In the genomic region with DNA sequence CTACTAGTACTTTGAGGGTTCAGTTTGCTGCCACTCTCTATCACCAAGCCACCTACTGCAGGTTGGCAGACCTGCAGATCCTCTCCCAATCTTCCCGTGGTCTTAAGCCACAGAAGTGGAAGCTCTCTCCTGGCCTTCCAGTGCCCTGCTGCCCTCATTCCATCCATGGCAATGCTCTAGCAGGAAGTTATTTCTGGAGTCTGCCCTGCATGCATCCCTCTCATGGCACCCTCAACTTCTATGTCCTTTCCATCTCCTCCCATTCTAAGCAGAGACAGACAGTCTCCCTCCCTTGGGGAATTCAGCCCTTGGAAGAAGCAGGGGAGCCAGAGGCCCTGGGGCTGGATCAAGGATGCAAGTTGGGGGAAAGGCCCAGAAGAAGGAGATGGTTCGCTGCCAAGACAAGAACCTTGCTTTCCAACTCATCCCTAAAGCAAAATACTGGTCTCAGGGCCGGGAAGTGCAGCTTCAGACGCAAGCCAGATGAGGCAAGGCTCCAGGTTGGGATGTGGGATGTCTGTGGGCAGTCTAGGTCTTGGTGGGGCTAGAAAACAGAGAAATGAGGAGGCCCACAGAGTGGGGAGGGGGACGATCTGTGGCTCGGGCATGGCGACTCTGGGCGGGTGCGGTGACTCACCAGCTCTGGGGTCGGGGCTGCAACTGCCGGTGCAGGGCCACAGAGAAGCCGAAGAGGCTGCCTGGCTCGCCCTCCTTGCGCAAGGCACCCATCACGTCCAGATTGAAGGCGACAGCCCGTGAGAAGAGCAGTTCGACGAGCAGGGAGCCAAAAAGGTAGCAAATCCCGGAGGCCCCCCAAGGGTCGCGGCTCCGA, we compare ENCODE assay signal across 6 cellular contexts. TPM values are rescaled to one million over a fixed set of nuclear protein-coding genes. Genes with fewer than 3 reads are reported as not detected.
DNase-seq lines count a peak whose midpoint lies in the region; TF ChIP-seq lines count a peak whose summit lies in the region.

No MANE protein-coding gene starts in this region.

- peak; percentile 70 for DNase-seq in SIG-M5 treated with dmso at 0.1 percent for 504 hours (lab: John Stamatoyannopoulos, UW; ENCODE audit: unreplicated experiment)
- DNase-seq in SIG-M5 (lab: John Stamatoyannopoulos, UW), result no peak
- DNase-seq in fibroblast of lung (ENCODE audit: low read depth in 2 of 2), result no peak
- peak; percentile 14 for DNase-seq in spleen
- no peak for DNase-seq in mucosa of gallbladder (ENCODE audit: low spot score)
- no peak for DNase-seq in GM10266 (ENCODE audit: extremely low spot score)

- H3K4me2 ChIP-seq in fibroblast of lung (ENCODE audit: extremely low read depth, insufficient read depth, low read length), result peak overlapping the region; percentile 79

- 12 to 20% (median 14%) methylated on average over 15 to 23 of the region's 23 CpGs for WGBS in spleen, 5 donors

- TF ChIP-seq POLR2A in spleen (IDR thresholded peaks at IDR 0.05), result no peak

- no peaks in the 10 kb centered on the region for H4K20me1 ChIP-seq in fibroblast of lung (ENCODE audit: control insufficient read depth, extremely low read depth, insufficient read depth, low read length)

- peak overlapping the region; percentile 52 for H2AFZ ChIP-seq in fibroblast of lung (ENCODE audit: low read length)

- H3K9ac ChIP-seq in fibroblast of lung (ENCODE audit: insufficient read depth, low read length), result peak overlapping the region; percentile 59

- H3K4me1 ChIP-seq in fibroblast of lung (ENCODE audit: control insufficient read depth, extremely low read depth, insufficient read depth, low read length) (peaks cover 23% of the 10 kb centered on the region), spleen (peaks cover 12 to 63% (median 28%) of the 10 kb centered on the region in 6 donors)

- no peaks in the 10 kb centered on the region for H3K27me3 ChIP-seq in fibroblast of lung (ENCODE audit: control insufficient read depth, insufficient read depth, low read length)
- H3K27me3 ChIP-seq in spleen (replicated peaks in 1 of 7), result peaks cover 0 to 28% (median 0%) of the 10 kb centered on the region in 7 donors

- H3K4me3 ChIP-seq in fibroblast of lung (replicated peaks in 1 of 4; ENCODE audit: control extremely low read depth in 1 of 4, insufficient read depth in 1 of 4, low read depth in 3 of 4, low read length in 4 of 4) (peak overlapping the region; percentile 55 to 70 (median 65)), spleen (peak overlapping the region; percentile 51 to 90 (median 62))

- intact Hi-C loops in spleen (cut with DNase I; ENCODE audit: low total_unique reads), result no loop called here

- no peaks in the 10 kb centered on the region for H3K9me3 ChIP-seq in fibroblast of lung (ENCODE audit: control insufficient read depth, insufficient read depth, low read depth, low read length)
- H3K9me3 ChIP-seq in spleen, result no peaks in the 10 kb centered on the region

- H3K36me3 ChIP-seq in fibroblast of lung (ENCODE audit: control insufficient read depth, insufficient read depth, low read length) (no peaks in the 10 kb centered on the region), spleen (no peaks in the 10 kb centered on the region)

- TF ChIP-seq CTCF in fibroblast of lung (conservative IDR thresholded peaks at IDR 0.05 in 1 of 2, IDR thresholded peaks at IDR 0.05 in 1 of 2; ENCODE audit: low read depth in 1 of 2, low read length in 2 of 2), result no peak
- no peak for TF ChIP-seq CTCF in spleen (IDR thresholded peaks at IDR 0.05 in 8 of 11, conservative IDR thresholded peaks at IDR 0.05 in 3 of 11)
- no peak for TF ChIP-seq CTCF in GM10266 (IDR thresholded peaks at IDR 0.05; ENCODE audit: control insufficient read depth, insufficient read depth, low read depth, missing control alignments)

- H3K79me2 ChIP-seq in fibroblast of lung (ENCODE audit: control insufficient read depth, insufficient read depth, low read length), result peaks cover 28% of the 10 kb centered on the region

- H3K27ac ChIP-seq in fibroblast of lung (ENCODE audit: insufficient read depth, low read length) (peak overlapping the region; percentile 49), spleen (peak overlapping the region in 3 of 8 donors; percentile 16 to 56 (median 48))

RNA-seq across cellular contexts. Expression of a gene that starts 0.6 kb away (rescaled TPM):
- total RNA-seq in fibroblast of lung, result 40.3 and 130 TPM in 2 replicates
- polyA plus RNA-seq in fibroblast of lung, result 42.7 and 46.4 TPM in 2 replicates
- 69.4 and 83.1 TPM in 2 replicates for polyA plus RNA-seq in fibroblast of lung (2012)
- 129 and 132 TPM in 2 replicates for polyA minus RNA-seq in fibroblast of lung (ENCODE audit: low replicate concordance)
- total RNA-seq in spleen, result 10 to 100 TPM; 13.8 to 93.2 (median 24.7) TPM
- polyA plus RNA-seq in spleen, result 10 to 100 TPM in 1 of 3 donors, 1 to 10 TPM in 2; 4.4 to 18.0 (median 8.6) TPM
- total RNA-seq in mucosa of gallbladder, result 152 TPM

RNA-seq across cellular contexts. Expression of a gene that starts 8.8 kb away (rescaled TPM):
- total RNA-seq in fibroblast of lung (90.9 and 103 TPM in 2 replicates), spleen (100 to 1,000 TPM; 113 to 228 (median 141) TPM), mucosa of gallbladder (158 TPM)
- polyA plus RNA-seq in fibroblast of lung (163 and 240 TPM in 2 replicates), spleen (100 to 1,000 TPM; 278 to 304 (median 282) TPM)
- polyA plus RNA-seq in fibroblast of lung (2012), result 197 and 272 TPM in 2 replicates
- polyA minus RNA-seq in fibroblast of lung (ENCODE audit: low replicate concordance), result 56.6 and 74.8 TPM in 2 replicates

RNA-seq across cellular contexts. Expression of a gene that starts 13.1 kb away (rescaled TPM):
- total RNA-seq in fibroblast of lung, result 12.1 and 49.2 TPM in 2 replicates
- polyA plus RNA-seq in fibroblast of lung, result 11.1 and 16.7 TPM in 2 replicates
- 12.2 and 18.0 TPM in 2 replicates for polyA plus RNA-seq in fibroblast of lung (2012)
- polyA minus RNA-seq in fibroblast of lung (ENCODE audit: low replicate concordance), result 5.8 and 17.1 TPM in 2 replicates
- 10 to 100 TPM in 5 of 7 donors, 1 to 10 TPM in 2; 7.4 to 17.4 (median 15.5) TPM for total RNA-seq in spleen
- 10 to 100 TPM in 1 of 3 donors, 1 to 10 TPM in 2; 4.7 to 12.1 (median 9.9) TPM for polyA plus RNA-seq in spleen
- 43.0 TPM for total RNA-seq in mucosa of gallbladder

RNA-seq across cellular contexts. Expression of a gene that starts 21.8 kb away (rescaled TPM):
- total RNA-seq in fibroblast of lung (3,001 and 3,424 TPM in 2 replicates), spleen (100 to 1,000 TPM; 440 to 750 (median 627) TPM), mucosa of gallbladder (1,148 TPM)
- polyA plus RNA-seq in fibroblast of lung (2,890 and 3,456 TPM in 2 replicates), spleen (100 to 1,000 TPM; 395 to 693 (median 509) TPM)
- polyA plus RNA-seq in fibroblast of lung (2012), result 2,634 and 2,984 TPM in 2 replicates
- polyA minus RNA-seq in fibroblast of lung (ENCODE audit: low replicate concordance), result 405 and 549 TPM in 2 replicates

RNA-seq across cellular contexts. Expression of a gene that starts 35.9 kb away (rescaled TPM):
- total RNA-seq in fibroblast of lung (3.1 and 4.3 TPM in 2 replicates), spleen (10 to 100 TPM in 5 of 7 donors, 1 to 10 TPM in 2; 6.1 to 14.5 (median 10.7) TPM), mucosa of gallbladder (11.5 TPM)
- polyA plus RNA-seq in fibroblast of lung (9.4 and 11.1 TPM in 2 replicates), spleen (1 to 10 TPM; 3.5 to 5.5 (median 4.0) TPM)
- 19.1 and 23.6 TPM in 2 replicates for polyA plus RNA-seq in fibroblast of lung (2012)
- 27.3 and 38.4 TPM in 2 replicates for polyA minus RNA-seq in fibroblast of lung (ENCODE audit: low replicate concordance)

Comparison
In these comparisons a context has a peak if more than half of its experiments do, and no peak if none do; other contexts are left out.
1. DNase-seq: peak in SIG-M5 treated with dmso at 0.1 percent for 504 hours (single experiment) and spleen (single experiment); none in SIG-M5 (single experiment), fibroblast of lung (0 of 2), mucosa of gallbladder (single experiment) and GM10266 (single experiment).